ENCODE assay signal across 25 cellular contexts in genomic region chr2:83168377-83168776, GRCh38.
"Had no signal": no experiment of that assay in that cellular context is flagged by ENCODE, and none has a peak within 500 bp of the region (broad histone marks: within the 10 kb centered on the region; RNA-seq: fewer than 3 reads in every experiment).

No MANE protein-coding gene starts in this region.

- H3K4me1 Mint-ChIP-seq: activated CD4-positive, alpha-beta memory T cell treated with anti-CD3 and anti-CD28 coated beads, Interleukin-2, amount 10 ng/mL, durations not matched to agents 7 days and 5 days; activated CD4-positive, alpha-beta T cell treated with anti-CD3 and anti-CD28 coated beads for 36 hours; activated naive CD4-positive, alpha-beta T cell treated with anti-CD3 and anti-CD28 coated beads, Interleukin-2, amount 10 ng/mL, durations not matched to agents 7 days and 5 days; activated naive CD8-positive, alpha-beta T cell treated with anti-CD3 and anti-CD28 coated beads for 36 hours; activated T-helper 17 cell treated with anti-CD3 and anti-CD28 coated beads, Interleukin-2, amount 50 U/mL, for 72 hours had no signal

- H3K4me3 Mint-ChIP-seq: activated CD4-positive, alpha-beta memory T cell treated with anti-CD3 and anti-CD28 coated beads, Interleukin-2, amount 10 ng/mL, durations not matched to agents 7 days and 5 days; activated CD4-positive, alpha-beta T cell treated with anti-CD3 and anti-CD28 coated beads for 36 hours; activated naive CD4-positive, alpha-beta T cell treated with anti-CD3 and anti-CD28 coated beads, Interleukin-2, amount 10 ng/mL, durations not matched to agents 7 days and 5 days; activated naive CD8-positive, alpha-beta T cell treated with anti-CD3 and anti-CD28 coated beads for 36 hours; activated T-helper 17 cell treated with anti-CD3 and anti-CD28 coated beads, Interleukin-2, amount 50 U/mL, for 72 hours had no signal

- DNase-seq: activated CD4-positive, alpha-beta memory T cell treated with anti-CD3 and anti-CD28 coated beads, Interleukin-2, amount 10 ng/mL, durations not matched to agents 7 days and 5 days; activated CD4-positive, alpha-beta T cell treated with anti-CD3 and anti-CD28 coated beads for 36 hours; activated CD4-positive, alpha-beta T cell treated with anti-CD3 and anti-CD28 coated beads, Interleukin-2, amount 50 U/mL, for 1 hour; activated gamma-delta T cell treated with Interleukin-2 at 50 U/mL for 16 hours; activated naive CD4-positive, alpha-beta T cell treated with anti-CD3 and anti-CD28 coated beads, Interleukin-2, amount 10 ng/mL, durations not matched to agents 7 days and 5 days; activated naive CD8-positive, alpha-beta T cell treated with anti-CD3 and anti-CD28 coated beads for 36 hours; activated T-cell treated with anti-CD3 and anti-CD28 coated beads for 4 hours; activated T-cell treated with anti-CD3 and anti-CD28 coated beads, Interleukin-2, amount 50 U/mL, for 48 hours; anterior cingulate cortex; central memory CD4-positive, alpha-beta T cell; KG1; NCI-H1092; NCI-H1417; NCI-H2029; NCI-H2107; NCI-H2171 treated with DMSO at 0.1 percent for 48 hours; NCI-H226; NCI-H526; NCI-H774; SIG-M5; T-helper 1 cell; WERI-Rb-1 had no signal

- H3K4me1 ChIP-seq: breast epithelium had no signal

- H3K9me3 Mint-ChIP-seq: activated naive CD4-positive, alpha-beta T cell treated with anti-CD3 and anti-CD28 coated beads, Interleukin-2, amount 10 ng/mL, durations not matched to agents 7 days and 5 days had no signal

- H3K27me3 ChIP-seq: breast epithelium had no signal

- H3K27ac Mint-ChIP-seq: activated CD4-positive, alpha-beta memory T cell treated with anti-CD3 and anti-CD28 coated beads, Interleukin-2, amount 10 ng/mL, durations not matched to agents 7 days and 5 days; activated CD4-positive, alpha-beta T cell treated with anti-CD3 and anti-CD28 coated beads for 36 hours; activated naive CD4-positive, alpha-beta T cell treated with anti-CD3 and anti-CD28 coated beads, Interleukin-2, amount 10 ng/mL, durations not matched to agents 7 days and 5 days; activated naive CD8-positive, alpha-beta T cell treated with anti-CD3 and anti-CD28 coated beads for 36 hours; activated T-helper 17 cell treated with anti-CD3 and anti-CD28 coated beads, Interleukin-2, amount 50 U/mL, for 72 hours had no signal

- H3K27ac ChIP-seq: breast epithelium, SK-N-MC, WERI-Rb-1 had no signal

- H3K9me3 ChIP-seq: breast epithelium had no signal

- ATAC-seq: activated CD4-positive, alpha-beta T cell treated with anti-CD3 and anti-CD28 coated beads for 36 hours; activated T-helper 17 cell treated with anti-CD3 and anti-CD28 coated beads, Interleukin-2, amount 50 U/mL, for 72 hours had no signal

- H3K4me3 ChIP-seq: breast epithelium, SK-N-MC had no signal

- H3K27me3 Mint-ChIP-seq: activated CD4-positive, alpha-beta memory T cell treated with anti-CD3 and anti-CD28 coated beads, Interleukin-2, amount 10 ng/mL, durations not matched to agents 7 days and 5 days; activated CD4-positive, alpha-beta T cell treated with anti-CD3 and anti-CD28 coated beads for 36 hours; activated naive CD4-positive, alpha-beta T cell treated with anti-CD3 and anti-CD28 coated beads, Interleukin-2, amount 10 ng/mL, durations not matched to agents 7 days and 5 days; activated naive CD8-positive, alpha-beta T cell treated with anti-CD3 and anti-CD28 coated beads for 36 hours; activated T-helper 17 cell treated with anti-CD3 and anti-CD28 coated beads, Interleukin-2, amount 50 U/mL, for 72 hours had no signal

- H3K36me3 Mint-ChIP-seq: activated naive CD4-positive, alpha-beta T cell treated with anti-CD3 and anti-CD28 coated beads, Interleukin-2, amount 10 ng/mL, durations not matched to agents 7 days and 5 days; activated naive CD8-positive, alpha-beta T cell treated with anti-CD3 and anti-CD28 coated beads for 36 hours had no signal

- H3K36me3 ChIP-seq: breast epithelium, WERI-Rb-1 had no signal
